Comparison of ENCODE assay signal across 7 cellular contexts in the genomic region with DNA sequence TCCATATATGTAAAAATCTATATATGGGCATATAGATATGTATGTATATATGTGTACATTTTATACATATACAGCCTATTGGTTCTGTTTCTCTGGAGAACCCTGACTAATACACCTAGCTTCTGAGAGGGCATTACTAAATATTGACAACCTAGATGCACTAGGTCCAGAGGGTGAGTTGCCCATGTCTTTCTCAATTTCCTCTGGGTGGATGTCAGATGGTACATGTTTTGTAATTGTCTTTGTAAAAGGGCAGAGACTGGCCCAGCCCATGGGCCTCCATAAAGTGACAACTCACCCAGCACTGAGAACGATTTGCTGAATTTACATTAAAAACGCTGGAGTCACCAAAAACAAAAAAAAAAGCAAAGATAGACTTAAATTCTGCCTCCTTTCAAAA.
"Had no signal": no experiment of that assay in that cellular context is flagged by ENCODE, and none has a peak within 500 bp of the region (broad histone marks: within the 10 kb centered on the region; RNA-seq: fewer than 3 reads in every experiment).

No MANE protein-coding gene starts in this region.

- ATAC-seq: HCT116 had no signal

- H3K4me1 ChIP-seq: HAP-1 had no signal

- H3K27ac ChIP-seq: GM23248 had no signal

- H3K9me3 ChIP-seq: HAP-1 had no signal

- H3K4me3 ChIP-seq: GM23248, HAP-1 had no signal

- DNase-seq: GM23248, GOT3, H7, HFFc6, KBM-7 had no signal

- H3K36me3 ChIP-seq: HAP-1 had no signal
